ENCODE assay signal across 21 cellular contexts in the genomic region with DNA sequence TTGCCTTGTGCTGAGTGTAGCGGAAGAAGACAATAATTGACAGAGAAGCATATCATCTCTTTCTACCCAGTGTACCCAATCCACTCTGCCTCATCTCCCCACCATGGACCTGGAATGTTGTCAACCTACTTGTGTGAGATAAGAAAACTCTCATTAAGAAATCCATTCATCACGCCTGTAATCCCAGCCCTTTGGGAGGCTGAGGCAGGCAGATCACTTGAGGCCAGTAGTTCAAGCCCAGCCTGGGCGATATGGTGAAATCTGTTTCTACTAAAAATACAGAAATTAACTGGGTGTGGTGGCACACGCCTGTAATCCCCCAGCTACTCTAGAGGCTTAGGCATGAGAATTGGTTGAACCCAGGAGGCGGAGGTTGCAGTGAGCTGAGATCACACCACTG.
DNase-seq lines count a peak whose midpoint lies in the region; ATAC-seq and TF ChIP-seq lines count a peak whose summit lies in the region.
"Had no signal": no experiment of that assay in that cellular context is flagged by ENCODE, and none has a peak within 500 bp of the region (broad histone marks: within the 10 kb centered on the region; RNA-seq: fewer than 3 reads in every experiment).

No MANE protein-coding gene starts in this region.

- H2AK9ac ChIP-seq in IMR-90 (replicated peaks; ENCODE audit: low read depth, low read length, poor library complexity): no peak overlapping the region

- WGBS in IMR-90 (ENCODE audit: extremely low coverage in 2 of 2, insufficient read length in 1 of 2), 2 experiments: no CpG with 5 or more reads among the region's 5 CpGs
- WGBS in body of pancreas, 2 donors: 93 to 96% methylated on average over 4 to 5 of the region's 5 CpGs
- 77% methylated on average over 5 of the region's 5 CpGs for WGBS in right cardiac atrium

- no peak overlapping the region for H2AFZ ChIP-seq in IMR-90 (replicated peaks; ENCODE audit: low read length, poor library complexity)

- no peak overlapping the region for H3K56ac ChIP-seq in IMR-90 (ENCODE audit: extremely low read depth, insufficient read depth, low read length)

- H3K9me3 ChIP-seq in IMR-90 (ENCODE audit: control insufficient read depth, insufficient read depth, low read length): no peaks in the 10 kb centered on the region
- no peaks in the 10 kb centered on the region for H3K9me3 ChIP-seq in body of pancreas
- no peaks in the 10 kb centered on the region for H3K9me3 ChIP-seq in right cardiac atrium (ENCODE audit: control insufficient read depth, low read length)
- H3K9me3 ChIP-seq in thoracic aorta: no peaks in the 10 kb centered on the region

- no peak overlapping the region for H3K9ac ChIP-seq in IMR-90 (ENCODE audit: low read depth, low read length)

- POLR2A ChIA-PET in IMR-90 (lab: Charles Lee; ENCODE audit: unreplicated experiment): no interaction called here

- peak overlapping the region; percentile 91 for H2BK15ac ChIP-seq in IMR-90 (ENCODE audit: low read depth, low read length)

- H3K4ac ChIP-seq in IMR-90 (ENCODE audit: low read depth, low read length): peak overlapping the region; percentile 88

- peak overlapping the region; percentile 83 for H4K91ac ChIP-seq in IMR-90 (ENCODE audit: insufficient read depth, low read depth, low read length)

- H3K36me3 ChIP-seq in IMR-90 (ENCODE audit: control insufficient read depth, insufficient read depth, low read length): no peaks in the 10 kb centered on the region
- no peaks in the 10 kb centered on the region for H3K36me3 ChIP-seq in body of pancreas (replicated peaks in 1 of 2; ENCODE audit: insufficient read depth in 1 of 2, low read depth in 2 of 2)
- no peaks in the 10 kb centered on the region for H3K36me3 ChIP-seq in thoracic aorta

- H3K79me1 ChIP-seq in IMR-90 (ENCODE audit: low read depth in 1 of 2, low read length in 2 of 2): peaks cover 5 to 43% of the 10 kb centered on the region in 2 experiments

- H3K4me2 ChIP-seq in IMR-90 (ENCODE audit: low read depth, low read length): no peak overlapping the region

- peak overlapping the region; percentile 95 for H3K14ac ChIP-seq in IMR-90 (replicated peaks; ENCODE audit: low read depth, low read length)

- in situ Hi-C loops in IMR-90 (cut with MboI; ENCODE audit: low sequenced_read_pairs): no loop called here

- peak overlapping the region; percentile 95 for H2BK20ac ChIP-seq in IMR-90 (ENCODE audit: low read depth, low read length)

- H3K23ac ChIP-seq in IMR-90 (ENCODE audit: low read depth, low read length): peak overlapping the region; percentile 84; the same call in 1 of the 2 replicates

- H3K27ac ChIP-seq in IMR-90 (ENCODE audit: insufficient read depth, low read length): peak overlapping the region; percentile 93; the same call in 1 of the 2 replicates
- peak overlapping the region in 3 of 4 donors; percentile 79 to 91 (median 88) for H3K27ac ChIP-seq in body of pancreas
- H3K27ac ChIP-seq in right cardiac atrium (ENCODE audit: low read length): no peak overlapping the region
- peak overlapping the region; percentile 54 to 69 for H3K27ac ChIP-seq in thoracic aorta

- no peak for DNase-seq in IMR-90
- no peak for DNase-seq in body of pancreas
- peak in 2 of 3 donors; percentile 42 to 69 for DNase-seq in right cardiac atrium
- DNase-seq in thoracic aorta (ENCODE audit: low spot score): no peak
- DNase-seq in activated CD4-positive, alpha-beta T cell treated with anti-CD3 and anti-CD28 coated beads, Interleukin-2, amount 50 U/mL, for 48 hours: no peak
- DNase-seq in AG20443 (ENCODE audit: low spot score): no peak
- no peak for DNase-seq in NCI-H1930 (lab: John Stamatoyannopoulos, UW)
- DNase-seq in NCI-H510A treated with DMSO at 0.1 percent for 48 hours (lab: John Stamatoyannopoulos, UW): no peak
- DNase-seq: activated CD4-positive, alpha-beta memory T cell treated with anti-CD3 and anti-CD28 coated beads, Interleukin-2, amount 10 ng/mL, durations not matched to agents 7 days and 5 days; activated CD4-positive, CD25-positive, alpha-beta regulatory T cell; activated naive CD4-positive, alpha-beta T cell treated with Interleukin-2 at 50 U/mL for 16 hours; anterior cingulate cortex; CD8-positive, alpha-beta T cell; endodermal cell; NCI-H1694 treated with DMSO at 0.1 percent for 48 hours; NCI-H446 treated with DMSO at 0.1 percent for 48 hours; nucleus accumbens; stimulated activated CD4-positive, alpha-beta T cell treated with anti-CD3 and anti-CD28 coated beads, Interleukin-15, amount 100 ng/mL, for 24 hours had no signal

- no peak for TF ChIP-seq RAD21 in IMR-90 (IDR thresholded peaks at IDR 0.05; ENCODE audit: low read length)

- no peak for TF ChIP-seq POLR2A in IMR-90 (IDR thresholded peaks at IDR 0.05; ENCODE audit: low read depth, low read length)
- no peak for TF ChIP-seq POLR2A in body of pancreas (IDR thresholded peaks at IDR 0.05)

- H3K4me3 ChIP-seq in IMR-90 (ENCODE audit: insufficient read depth, low read depth, low read length): no peak overlapping the region
- no peak overlapping the region for H3K4me3 ChIP-seq in body of pancreas
- no peak overlapping the region for H3K4me3 ChIP-seq in right cardiac atrium (ENCODE audit: low read length)
- no peak overlapping the region for H3K4me3 ChIP-seq in thoracic aorta
- H3K4me3 ChIP-seq: GM12878, lung had no signal

- BruUV-seq in IMR-90 (replicated peaks; lab: Mats Ljungman, UMichigan): no TSS peak

- no peaks in the 10 kb centered on the region for H4K20me1 ChIP-seq in IMR-90 (ENCODE audit: insufficient read depth, low read length)

- peak overlapping the region; percentile 82; the same call in 1 of the 2 replicates for H4K5ac ChIP-seq in IMR-90 (ENCODE audit: low read depth, low read length)

- no peak for ATAC-seq in IMR-90 (ENCODE audit: low read depth)
- no peak for ATAC-seq in body of pancreas
- peak in 1 of 2 donors; percentile 9 for ATAC-seq in right cardiac atrium
- no peak for ATAC-seq in thoracic aorta (ENCODE audit: insufficient number of reproducible peaks, low FRiP score, low read depth)
- ATAC-seq: CD8-positive, alpha-beta T cell; GM12878; SK-N-SH treated with all-trans-retinoic acid at 6 μM for 48 hours had no signal

- H2BK5ac ChIP-seq in IMR-90 (ENCODE audit: low read depth, low read length, poor library complexity, severe bottlenecking): peak overlapping the region; percentile 93

- H4K8ac ChIP-seq in IMR-90 (ENCODE audit: low read depth in 2 of 2, low read length in 2 of 2): peak overlapping the region; percentile 58 to 87

- H3K4me1 ChIP-seq in IMR-90 (ENCODE audit: control insufficient read depth, insufficient read depth, low read length): peaks cover 39% of the 10 kb centered on the region
- peaks cover 89% of the 10 kb centered on the region for H3K4me1 ChIP-seq in body of pancreas
- peaks cover 28% of the 10 kb centered on the region for H3K4me1 ChIP-seq in right cardiac atrium (ENCODE audit: control insufficient read depth, insufficient read depth, low read length)
- H3K4me1 ChIP-seq in thoracic aorta (ENCODE audit: control insufficient read depth in 1 of 2, low read depth in 2 of 2): peaks cover 34 to 83% of the 10 kb centered on the region in 2 donors

- TF ChIP-seq CTCF in IMR-90 (conservative IDR thresholded peaks at IDR 0.05; ENCODE audit: low read depth, low read length): no peak
- no peak for TF ChIP-seq CTCF in body of pancreas (IDR thresholded peaks at IDR 0.05)
- no peak for TF ChIP-seq CTCF in thoracic aorta (IDR thresholded peaks at IDR 0.05)

- peak overlapping the region; percentile 96 for H2BK120ac ChIP-seq in IMR-90 (ENCODE audit: low read depth, low read length)

- CTCF ChIA-PET in IMR-90 (lab: Yijun Ruan, JAX): no interaction called here

- H3K27me3 ChIP-seq in IMR-90 (ENCODE audit: control insufficient read depth, insufficient read depth, low read length) (no peaks in the 10 kb centered on the region), body of pancreas (no peaks in the 10 kb centered on the region), right cardiac atrium (ENCODE audit: control insufficient read depth, insufficient read depth) (no peaks in the 10 kb centered on the region), thoracic aorta (replicated peaks; ENCODE audit: insufficient read depth) (no peaks in the 10 kb centered on the region)

- peaks cover 19% of the 10 kb centered on the region for H3K9me1 ChIP-seq in IMR-90 (ENCODE audit: insufficient read depth, low read length)

- H3K18ac ChIP-seq in IMR-90 (ENCODE audit: low read depth, low read length): peak overlapping the region; percentile 91

- dilution Hi-C loops in IMR-90 (cut with HindIII; ENCODE audit: low sequenced_read_pairs, unreplicated experiment): no loop called here

- intact Hi-C loops in IMR-90 (cut with micrococcal nuclease): no loop called here
- intact Hi-C loops in body of pancreas (cut with DNase I): no loop called here
- intact Hi-C loops in right cardiac atrium (cut with DNase I): no loop called here

- peak overlapping the region; percentile 93 for H2AK5ac ChIP-seq in IMR-90 (ENCODE audit: low read depth, low read length)

TF ChIP-seq in IMR-90, 13 proteins besides CTCF, POLR2A, EP300 and RAD21 (continues in another document):
- TF ChIP-seq, protein P1, sequence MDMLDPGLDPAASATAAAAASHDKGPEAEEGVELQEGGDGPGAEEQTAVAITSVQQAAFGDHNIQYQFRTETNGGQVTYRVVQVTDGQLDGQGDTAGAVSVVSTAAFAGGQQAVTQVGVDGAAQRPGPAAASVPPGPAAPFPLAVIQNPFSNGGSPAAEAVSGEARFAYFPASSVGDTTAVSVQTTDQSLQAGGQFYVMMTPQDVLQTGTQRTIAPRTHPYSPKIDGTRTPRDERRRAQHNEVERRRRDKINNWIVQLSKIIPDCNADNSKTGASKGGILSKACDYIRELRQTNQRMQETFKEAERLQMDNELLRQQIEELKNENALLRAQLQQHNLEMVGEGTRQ (IDR thresholded peaks at IDR 0.05; ENCODE audit: low read depth, low read length): no peak
- TF ChIP-seq RCOR1 (IDR thresholded peaks at IDR 0.05; ENCODE audit: insufficient replicate concordance, low read length) (no peak), MXI1 (IDR thresholded peaks at IDR 0.05; ENCODE audit: borderline replicate concordance, low read depth, low read length) (no peak), BHLHE40 (IDR thresholded peaks at IDR 0.05; ENCODE audit: low read depth, low read length) (no peak), RFX5 (IDR thresholded peaks at IDR 0.05; ENCODE audit: low read depth, low read length) (no peak), MAFK (IDR thresholded peaks at IDR 0.05; ENCODE audit: low read depth, low read length) (no peak), CHD1 (IDR thresholded peaks at IDR 0.05; ENCODE audit: low read depth, low read length) (no peak), CEBPB (IDR thresholded peaks at IDR 0.05; ENCODE audit: low read depth, low read length) (no peak), SMC3 (IDR thresholded peaks at IDR 0.05; ENCODE audit: low read depth, low read length) (no peak), MAZ (IDR thresholded peaks at IDR 0.05; ENCODE audit: borderline replicate concordance, low read depth, low read length) (no peak), FOS (IDR thresholded peaks at IDR 0.05; ENCODE audit: low read depth, low read length) (no peak), NFE2L2 (IDR thresholded peaks at IDR 0.05; ENCODE audit: low read depth, low read length) (no peak)

Comparison
In these comparisons a context has a peak if more than half of its experiments do, and no peak if none do; other contexts are left out.
1. DNase-seq: peak in right cardiac atrium (2 of 3); none in IMR-90 (single experiment), body of pancreas (0 of 4), thoracic aorta (single experiment), activated CD4-positive, alpha-beta T cell treated with anti-CD3 and anti-CD28 coated beads, Interleukin-2, amount 50 U/mL, for 48 hours (0 of 2), AG20443 (single experiment), NCI-H1930 (0 of 2) and NCI-H510A treated with DMSO at 0.1 percent for 48 hours (single experiment).